12 cellular contexts compared by ENCODE assay signal in the genomic region with DNA sequence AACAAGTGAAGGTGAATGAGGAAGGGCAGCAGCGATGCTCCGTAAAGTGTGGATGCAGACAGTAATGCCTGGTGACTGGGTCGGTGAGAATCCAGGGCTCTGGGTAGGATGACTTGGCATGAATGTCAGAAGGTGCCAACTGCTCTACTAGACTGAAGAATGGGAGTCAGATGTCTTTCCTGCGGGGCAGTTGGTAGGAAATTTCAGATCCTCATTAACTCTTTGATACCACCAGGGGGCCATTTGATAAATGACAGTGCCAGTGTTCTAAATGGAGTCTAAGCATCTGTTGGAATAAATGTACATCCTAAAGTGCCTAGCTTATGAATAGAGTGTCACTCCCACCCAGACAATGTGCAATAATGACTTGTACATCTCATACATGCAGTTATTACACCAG.
DNase-seq lines count a peak whose midpoint lies in the region; ATAC-seq and TF ChIP-seq lines count a peak whose summit lies in the region.
"Had no signal": no experiment of that assay in that cellular context is flagged by ENCODE, and none has a peak within 500 bp of the region (broad histone marks: within the 10 kb centered on the region; RNA-seq: fewer than 3 reads in every experiment).

No MANE protein-coding gene starts in this region.

- H3K27ac ChIP-seq in RWPE2 (ENCODE audit: poor library complexity, severe bottlenecking) (no peak overlapping the region), body of pancreas (no peak overlapping the region)
- H3K27ac ChIP-seq: neutrophil, tibial nerve had no signal

- H3K4me3 ChIP-seq in RWPE2 (ENCODE audit: severe bottlenecking) (no peak overlapping the region), body of pancreas (no peak overlapping the region), MG63 (no peak overlapping the region)
- H3K4me3 ChIP-seq: lung, tibial nerve had no signal

- H3K4me1 ChIP-seq in RWPE2 (ENCODE audit: insufficient read depth, poor library complexity, severe bottlenecking) (no peaks in the 10 kb centered on the region), body of pancreas (no peaks in the 10 kb centered on the region)

- intact Hi-C loops in body of pancreas (cut with DNase I): no loop called here

- DNase-seq in NCI-H1092 treated with DMSO at 0.1 percent for 48 hours (lab: John Stamatoyannopoulos, UW) (peak; percentile 65), NCI-H1092 (lab: John Stamatoyannopoulos, UW) (no peak), NAMALWA (ENCODE audit: low spot score) (peak; percentile 33), RWPE2 (ENCODE audit: low spot score) (no peak), pons (ENCODE audit: low spot score) (peak; percentile 26), body of pancreas (no peak), MG63 (no peak)
- DNase-seq: SIG-M5 had no signal

- TF ChIP-seq CTCF in RWPE2 (IDR thresholded peaks at IDR 0.05; ENCODE audit: poor library complexity, severe bottlenecking) (peak; percentile 6), body of pancreas (IDR thresholded peaks at IDR 0.05) (no peak)

- H3K36me3 ChIP-seq in RWPE2 (ENCODE audit: low read depth): no peaks in the 10 kb centered on the region
- H3K36me3 ChIP-seq in body of pancreas (replicated peaks in 1 of 2; ENCODE audit: insufficient read depth in 1 of 2, low read depth in 2 of 2): no peaks in the 10 kb centered on the region
- H3K36me3 ChIP-seq in MG63: no peaks in the 10 kb centered on the region
- H3K36me3 ChIP-seq: neutrophil, tibial nerve had no signal

- WGBS in body of pancreas, 2 donors: 81 to 87% methylated on average over 4 of the region's 4 CpGs

- H3K9me3 ChIP-seq in RWPE2 (ENCODE audit: severe bottlenecking) (no peaks in the 10 kb centered on the region), body of pancreas (no peaks in the 10 kb centered on the region), MG63 (no peaks in the 10 kb centered on the region)
- H3K9me3 ChIP-seq: neutrophil, tibial nerve had no signal

- ATAC-seq in RWPE2 (ENCODE audit: low read depth) (no peak), body of pancreas (no peak), HG03460 (IDR thresholded peaks at IDR 0.05; ENCODE audit: unreplicated experiment) (no peak)

- TF ChIP-seq POLR2A in body of pancreas (IDR thresholded peaks at IDR 0.05): no peak

- H3K27me3 ChIP-seq in RWPE2 (ENCODE audit: insufficient read depth, poor library complexity, severe bottlenecking): peaks cover 15% of the 10 kb centered on the region
- H3K27me3 ChIP-seq in body of pancreas: no peaks in the 10 kb centered on the region
- H3K27me3 ChIP-seq in MG63: no peaks in the 10 kb centered on the region
- H3K27me3 ChIP-seq: neutrophil, tibial nerve had no signal

Comparison
In these comparisons a context has a peak if more than half of its experiments do, and no peak if none do; other contexts are left out.
1. DNase-seq: peak in NCI-H1092 treated with DMSO at 0.1 percent for 48 hours (single experiment), NAMALWA (single experiment) and pons (single experiment); none in NCI-H1092 (single experiment), RWPE2 (single experiment), body of pancreas (0 of 4) and MG63 (single experiment).